ENCODE assay signal across 1 cellular context in the genomic region with DNA sequence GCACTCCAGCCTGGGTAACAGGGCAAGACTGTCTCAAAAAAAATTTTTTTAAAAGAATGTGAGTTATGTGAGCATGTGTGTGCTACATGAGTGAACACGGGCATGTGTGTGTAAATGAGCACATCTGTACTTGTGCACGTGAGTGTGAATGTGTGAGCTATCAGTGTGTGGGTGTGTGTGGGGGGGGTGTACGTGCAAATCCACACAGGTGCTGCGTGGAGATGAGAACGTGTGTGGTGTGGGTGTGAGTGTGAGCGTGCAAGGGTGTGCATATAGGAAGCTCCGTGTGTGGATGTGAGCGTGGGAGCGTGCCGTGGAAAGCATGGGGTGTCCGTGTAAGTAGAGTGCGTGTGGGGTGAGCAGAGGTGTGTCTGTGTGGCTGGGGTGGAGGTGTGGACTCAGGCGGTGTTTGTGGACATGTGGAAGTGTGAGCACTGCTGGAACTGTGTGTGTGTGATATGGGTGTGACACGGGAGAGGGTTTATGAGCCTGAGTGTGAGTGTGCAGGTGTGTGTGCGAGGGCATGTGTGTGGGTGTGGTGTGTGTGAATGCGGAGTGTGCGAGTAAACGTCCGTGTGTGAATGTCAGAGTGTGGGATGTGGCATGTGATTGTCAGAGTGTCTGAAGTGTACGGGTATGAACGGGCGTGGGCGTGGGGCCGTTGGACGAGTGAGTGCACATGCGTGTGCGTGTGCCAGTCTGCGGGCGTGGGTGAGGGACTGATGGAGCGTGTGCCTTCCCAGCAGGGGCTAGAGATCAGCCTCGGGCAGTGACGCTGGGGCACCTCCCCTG.
TF ChIP-seq lines count a peak whose summit lies in the region.

No MANE protein-coding gene starts in this region.

TF ChIP-seq in IMR-90, 13 proteins besides CTCF, POLR2A, EP300 and RAD21:
- TF ChIP-seq NFE2L2 (IDR thresholded peaks at IDR 0.05; ENCODE audit: low read depth, low read length) (no peak), RCOR1 (IDR thresholded peaks at IDR 0.05; ENCODE audit: insufficient replicate concordance, low read length) (no peak), BHLHE40 (IDR thresholded peaks at IDR 0.05; ENCODE audit: low read depth, low read length) (no peak), MAFK (IDR thresholded peaks at IDR 0.05; ENCODE audit: low read depth, low read length) (no peak), SMC3 (IDR thresholded peaks at IDR 0.05; ENCODE audit: low read depth, low read length) (no peak)
- TF ChIP-seq, protein P1, sequence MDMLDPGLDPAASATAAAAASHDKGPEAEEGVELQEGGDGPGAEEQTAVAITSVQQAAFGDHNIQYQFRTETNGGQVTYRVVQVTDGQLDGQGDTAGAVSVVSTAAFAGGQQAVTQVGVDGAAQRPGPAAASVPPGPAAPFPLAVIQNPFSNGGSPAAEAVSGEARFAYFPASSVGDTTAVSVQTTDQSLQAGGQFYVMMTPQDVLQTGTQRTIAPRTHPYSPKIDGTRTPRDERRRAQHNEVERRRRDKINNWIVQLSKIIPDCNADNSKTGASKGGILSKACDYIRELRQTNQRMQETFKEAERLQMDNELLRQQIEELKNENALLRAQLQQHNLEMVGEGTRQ (IDR thresholded peaks at IDR 0.05; ENCODE audit: low read depth, low read length): no peak
